ENCODE assay signal across 5 cellular contexts in the genomic region with DNA sequence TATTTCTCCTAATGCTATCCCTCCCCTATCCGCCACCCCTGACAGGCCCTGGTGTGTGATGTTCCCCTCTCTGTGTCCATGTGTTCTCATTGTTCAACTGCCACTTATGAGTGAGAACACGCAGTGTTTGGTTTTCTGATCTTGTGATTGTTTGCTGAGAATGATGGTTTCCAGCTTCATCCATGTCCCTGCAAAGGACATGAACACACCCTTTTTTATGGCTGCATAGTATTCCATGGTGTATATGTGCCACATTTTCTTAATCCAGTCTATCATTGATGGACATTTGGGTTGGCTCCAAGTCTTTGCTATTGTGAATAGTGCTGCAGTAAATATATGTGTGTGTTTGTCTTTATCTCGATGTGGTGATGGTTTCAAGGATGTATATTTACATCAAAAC.
A peak's percentile ranks its signal among the peaks of the same experiment; 100 is the strongest.
DNase-seq lines count a peak whose midpoint lies in the region; ATAC-seq, FAIRE-seq and TF ChIP-seq lines count a peak whose summit lies in the region.
"Not testable (repeated sequence)": the region's sequence is repeated elsewhere in the genome, so short reads cannot be mapped to it uniquely, and the experiment has no call there.

No MANE protein-coding gene starts in this region.

- TF ChIP-seq CTCF in HEK293 (tag by site-specific recombination; IDR thresholded peaks at IDR 0.05); K562 (IDR thresholded peaks at IDR 0.05 in 2 of 3, conservative IDR thresholded peaks at IDR 0.05 in 1 of 3; ENCODE audit: insufficient read depth in 2 of 3, low read depth in 1 of 3, low read length in 3 of 3); right atrium auricular region (IDR thresholded peaks at IDR 0.05); neural progenitor cell (IDR thresholded peaks at IDR 0.05); osteocyte (IDR thresholded peaks at IDR 0.05): not testable (repeated sequence)

- not testable (repeated sequence) for H4K20me1 ChIP-seq in K562 (replicated peaks; ENCODE audit: control insufficient read depth, insufficient read depth, low read length); neural progenitor cell (ENCODE audit: low read depth)

- peak overlapping the region; percentile 33 for H3K4me3 Mint-ChIP-seq in neural progenitor cell
- H3K4me3 Mint-ChIP-seq in osteocyte (ENCODE audit: unreplicated experiment) = not testable (repeated sequence)

- BruUV-seq in K562 (replicated peaks; lab: Mats Ljungman, UMichigan) = not testable (repeated sequence)

- CTCF ChIA-PET in HEK293 (lab: Yijun Ruan, JAX); K562 (lab: Yijun Ruan, JAX; ENCODE audit: low intra/inter-chr PET ratio): not testable (repeated sequence)

- not testable (repeated sequence) for H2AFZ ChIP-seq in K562 (ENCODE audit: low read depth, low read length); neural progenitor cell (replicated peaks)

- not testable (repeated sequence) for H3K9ac ChIP-seq in K562 (ENCODE audit: insufficient read depth in 1 of 2, low read depth in 2 of 2, low read length in 2 of 2); neural progenitor cell

- FAIRE-seq in K562 (lab: Jason Lieb, UNC) = not testable (repeated sequence)

- ATAC-seq in K562 = not testable (repeated sequence)

- H3K27ac ChIP-seq in HEK293 (ENCODE audit: extremely low read depth, low read depth, low read length); K562 (ENCODE audit: extremely low read depth, low read depth, low read length); right atrium auricular region; neural progenitor cell: not testable (repeated sequence)

- not testable (repeated sequence) for TF ChIP-seq EP300 in K562 (IDR thresholded peaks at IDR 0.05; ENCODE audit: low read length)

- not testable (repeated sequence) for H3K36me3 ChIP-seq in HEK293 (ENCODE audit: control insufficient read depth in 2 of 2, insufficient read depth in 1 of 2, low read length in 2 of 2); K562 (ENCODE audit: control insufficient read depth, insufficient read depth, low read length); right atrium auricular region; neural progenitor cell

- H3K27me3 Mint-ChIP-seq in neural progenitor cell (ENCODE audit: insufficient read depth, low read depth); osteocyte (ENCODE audit: unreplicated experiment): not testable (repeated sequence)

- H3K27me3 ChIP-seq in K562 (ENCODE audit: control insufficient read depth in 2 of 2, insufficient read depth in 2 of 2, low read length in 2 of 2); right atrium auricular region; neural progenitor cell: not testable (repeated sequence)

- not testable (repeated sequence) for H3K4me3 ChIP-seq in HEK293 (ENCODE audit: low read depth, low read length); K562; right atrium auricular region; neural progenitor cell

- H3F3A ChIP-seq in neural progenitor cell (ENCODE audit: low read depth) = not testable (repeated sequence)

- H3K79me2 ChIP-seq in K562 (ENCODE audit: control insufficient read depth, insufficient read depth, low read length); neural progenitor cell (ENCODE audit: low read depth): not testable (repeated sequence)

- peaks cover 10% of the 10 kb centered on the region for H3K4me1 Mint-ChIP-seq in neural progenitor cell
- not testable (repeated sequence) for H3K4me1 Mint-ChIP-seq in osteocyte (ENCODE audit: unreplicated experiment)

- not testable (repeated sequence) for H3K4me2 ChIP-seq in K562 (ENCODE audit: insufficient read depth, low read length); neural progenitor cell

- not testable (repeated sequence) for H3K36me3 Mint-ChIP-seq in neural progenitor cell; osteocyte (ENCODE audit: unreplicated experiment)

- not testable (repeated sequence) for H3K9me1 ChIP-seq in K562 (ENCODE audit: control insufficient read depth, insufficient read depth, low read length)

- 6% methylated on average over 3 of the region's 3 CpGs for WGBS in K562 (ENCODE audit: insufficient coverage, low coverage, missing lambda C conversion rate)

- TF ChIP-seq RAD21 in K562 (CRISPR knock-in tag; conservative IDR thresholded peaks at IDR 0.05 in 1 of 2, IDR thresholded peaks at IDR 0.05 in 1 of 2) = not testable (repeated sequence)

- intact Hi-C loops in K562 (cut with micrococcal nuclease) = not testable (repeated sequence)

- POLR2A ChIA-PET in HEK293 (lab: Yijun Ruan, JAX); K562 (lab: Yijun Ruan, JAX): not testable (repeated sequence)

- in situ Hi-C loops in K562 (cut with MboI) = not testable (repeated sequence)

- not testable (repeated sequence) for DNase-seq in K562 (ENCODE audit: extremely low read depth in 1 of 4, low spot score in 3 of 4); neural progenitor cell (ENCODE audit: low spot score)
- DNase-seq in right atrium auricular region (ENCODE audit: low spot score) (peak; percentile 13), osteocyte (ENCODE audit: extremely low spot score, unreplicated experiment) (peak; percentile 23)

- not testable (repeated sequence) for H3K9me3 Mint-ChIP-seq in neural progenitor cell; osteocyte (ENCODE audit: unreplicated experiment)

- not testable (repeated sequence) for H3K4me1 ChIP-seq in HEK293 (ENCODE audit: control insufficient read depth, insufficient read depth, low read length); K562 (replicated peaks in 1 of 2; ENCODE audit: control insufficient read depth in 2 of 2, insufficient read depth in 2 of 2, low read length in 2 of 2); right atrium auricular region; neural progenitor cell

- not testable (repeated sequence) for TF ChIP-seq POLR2A in K562 (conservative IDR thresholded peaks at IDR 0.05)

- not testable (repeated sequence) for H3K9me3 ChIP-seq in HEK293 (ENCODE audit: control insufficient read depth, insufficient read depth, low read depth, low read length); K562 (replicated peaks; ENCODE audit: control insufficient read depth, insufficient read depth, low read depth, low read length); right atrium auricular region; neural progenitor cell (ENCODE audit: low read depth)

- not testable (repeated sequence) for H3K27ac Mint-ChIP-seq in neural progenitor cell; osteocyte (ENCODE audit: unreplicated experiment)

TF ChIP-seq in HEK293, 187 proteins besides CTCF, POLR2A, EP300 and RAD21:
- TF ChIP-seq ZNF146 (tag by site-specific recombination; IDR thresholded peaks at IDR 0.05) = peak; percentile 92
- TF ChIP-seq, protein P1, sequence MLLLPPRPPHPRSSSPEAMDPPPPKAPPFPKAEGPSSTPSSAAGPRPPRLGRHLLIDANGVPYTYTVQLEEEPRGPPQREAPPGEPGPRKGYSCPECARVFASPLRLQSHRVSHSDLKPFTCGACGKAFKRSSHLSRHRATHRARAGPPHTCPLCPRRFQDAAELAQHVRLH (tag by site-specific recombination; IDR thresholded peaks at IDR 0.05) = peak; percentile 35; the same call in 1 of the 2 replicates
TF ChIP-seq in HEK293: peak in this region for 2; not testable (repeated sequence) for 185.

TF ChIP-seq in K562, 482 proteins besides CTCF, POLR2A, EP300 and RAD21:
- TF ChIP-seq ZNF146 (CRISPR knock-in tag; IDR thresholded peaks at IDR 0.05; ENCODE audit: unreplicated experiment) = peak; percentile 68
